8 cellular contexts compared by ENCODE assay signal in the genomic region with DNA sequence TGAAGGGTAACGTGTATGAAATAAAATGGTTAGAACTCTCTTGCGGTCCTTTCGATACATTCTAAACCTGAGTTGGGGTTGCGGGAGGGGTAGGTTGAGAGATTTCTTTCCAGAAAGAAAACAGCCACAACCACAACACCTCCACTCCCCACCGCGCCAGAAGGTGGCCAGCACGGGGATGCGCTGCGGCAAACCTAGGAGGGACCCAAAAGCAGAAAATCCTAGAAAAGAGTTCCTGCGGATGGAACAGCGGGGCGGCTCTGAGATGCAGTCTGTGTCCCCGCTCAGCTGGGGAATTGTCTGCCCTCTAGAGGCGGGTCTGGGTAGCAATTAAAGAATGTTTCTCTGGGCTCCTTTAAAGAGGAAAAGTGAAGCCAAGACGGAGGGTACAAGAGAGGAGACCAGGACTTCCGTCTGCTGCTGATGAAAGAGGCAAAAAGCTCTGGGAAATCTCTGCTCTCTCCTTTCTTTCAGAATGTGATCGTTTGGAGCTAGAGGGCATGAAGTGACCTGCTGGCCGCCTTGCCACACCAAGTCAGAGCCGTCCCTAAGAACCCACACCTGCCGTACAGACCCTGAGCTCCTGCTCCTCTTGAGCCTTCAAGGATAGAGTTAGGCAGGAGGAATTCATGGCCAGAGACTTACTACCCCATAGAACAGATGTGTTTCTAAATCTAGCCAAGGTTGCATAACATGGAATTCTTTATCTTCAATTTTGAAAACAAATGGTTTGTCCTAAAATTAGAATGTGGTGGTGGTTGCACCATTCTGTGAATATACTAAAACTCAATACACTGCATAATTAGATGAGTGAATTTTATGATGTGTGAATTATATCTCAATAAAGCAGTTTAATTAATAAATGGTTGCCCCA. TPM values are rescaled to one million over a fixed set of nuclear protein-coding genes. Genes with fewer than 3 reads are reported as not detected.
DNase-seq lines count a peak whose midpoint lies in the region; ATAC-seq, FAIRE-seq and TF ChIP-seq lines count a peak whose summit lies in the region.

No MANE protein-coding gene starts in this region.

- H3K9me3 ChIP-seq in endothelial cell of umbilical vein (replicated peaks; ENCODE audit: control insufficient read depth, insufficient read depth, low read length) = no peaks in the 10 kb centered on the region
- no peaks in the 10 kb centered on the region for H3K9me3 ChIP-seq in mucosa of rectum (ENCODE audit: control insufficient read depth in 2 of 2, low read length in 2 of 2)

- peak; percentile 24 for DNase-seq in 8988T
- peak; percentile 76 for DNase-seq in GM13976 (ENCODE audit: low spot score)
- DNase-seq in NCI-H69 (lab: John Stamatoyannopoulos, UW) = peak; percentile 72
- DNase-seq in activated CD4-positive, alpha-beta memory T cell treated with anti-CD3 and anti-CD28 coated beads, Interleukin-2, amount 10 ng/mL, durations not matched to agents 7 days and 5 days = peak; percentile 70
- DNase-seq in endothelial cell of umbilical vein (ENCODE audit: low read depth, low spot score) = peak; percentile 56

- H3K36me3 Mint-ChIP-seq in activated CD4-positive, alpha-beta memory T cell treated with anti-CD3 and anti-CD28 coated beads, Interleukin-2, amount 10 ng/mL, durations not matched to agents 7 days and 5 days (ENCODE audit: low read depth) = peaks cover 4% of the 10 kb centered on the region
- H3K36me3 Mint-ChIP-seq in stimulated activated memory B cell treated with anti-CD40 and anti-IgM and Interleukin-4, amounts not matched to agents 10 μg/mL and 1 μg/mL and 100 μg/mL, for 72 hours = no peaks in the 10 kb centered on the region

- peak overlapping the region; percentile 66 for H3K4me2 ChIP-seq in endothelial cell of umbilical vein (ENCODE audit: insufficient read depth, low read length)

- dilution Hi-C loops in endothelial cell of umbilical vein (cut with MboI; ENCODE audit: extremely low pct_ligation_motif_present, low sequenced_read_pairs) = no loop called here

- peak overlapping the region; percentile 70 for H2AFZ ChIP-seq in endothelial cell of umbilical vein (ENCODE audit: low read depth, low read length)

- no peak for TF ChIP-seq POLR2A in endothelial cell of umbilical vein (IDR thresholded peaks at IDR 0.05; ENCODE audit: low read depth, low read length)

- no TSS peak for BruUV-seq in endothelial cell of umbilical vein (replicated peaks; lab: Mats Ljungman, UMichigan)

- H3K27me3 ChIP-seq in endothelial cell of umbilical vein (ENCODE audit: control insufficient read depth in 2 of 2, insufficient read depth in 2 of 2, low read length in 2 of 2) (peaks cover 12 to 13% of the 10 kb centered on the region in 2 experiments), mucosa of rectum (ENCODE audit: control insufficient read depth in 2 of 2, insufficient read depth in 2 of 2, low read length in 2 of 2) (peaks cover 10 to 13% of the 10 kb centered on the region in 2 donors)

- H3K36me3 ChIP-seq in endothelial cell of umbilical vein (ENCODE audit: control insufficient read depth in 2 of 2, extremely low read depth in 1 of 2, insufficient read depth in 2 of 2, low read length in 2 of 2) (no peaks in the 10 kb centered on the region), mucosa of rectum (ENCODE audit: control insufficient read depth in 2 of 2, insufficient read depth in 2 of 2, low read length in 2 of 2) (no peaks in the 10 kb centered on the region)

- peak overlapping the region; percentile 5 for H3K27ac Mint-ChIP-seq in activated CD4-positive, alpha-beta memory T cell treated with anti-CD3 and anti-CD28 coated beads, Interleukin-2, amount 10 ng/mL, durations not matched to agents 7 days and 5 days
- H3K27ac Mint-ChIP-seq in stimulated activated memory B cell treated with anti-CD40 and anti-IgM and Interleukin-4, amounts not matched to agents 10 μg/mL and 1 μg/mL and 100 μg/mL, for 72 hours = peak overlapping the region; percentile 1

- peaks cover 6% of the 10 kb centered on the region for H3K27me3 Mint-ChIP-seq in activated CD4-positive, alpha-beta memory T cell treated with anti-CD3 and anti-CD28 coated beads, Interleukin-2, amount 10 ng/mL, durations not matched to agents 7 days and 5 days
- H3K27me3 Mint-ChIP-seq in stimulated activated memory B cell treated with anti-CD40 and anti-IgM and Interleukin-4, amounts not matched to agents 10 μg/mL and 1 μg/mL and 100 μg/mL, for 72 hours = peaks cover 48% of the 10 kb centered on the region

- H3K9ac ChIP-seq in endothelial cell of umbilical vein (replicated peaks; ENCODE audit: extremely low read depth, insufficient read depth, low read length) = no peak overlapping the region
- no peak overlapping the region for H3K9ac ChIP-seq in mucosa of rectum (ENCODE audit: low read depth in 1 of 2, low read length in 2 of 2)

- no peaks in the 10 kb centered on the region for H3K9me1 ChIP-seq in endothelial cell of umbilical vein (replicated peaks; ENCODE audit: control insufficient read depth, extremely low read depth, insufficient read depth, low read length)

- intact Hi-C loops in endothelial cell of umbilical vein (cut with micrococcal nuclease) = loop anchor here (1.0 to 2.0 kb wide), 3 partner anchors 46 to 212 kb away; a partner anchor contains a TSS

- H3K27ac ChIP-seq in endothelial cell of umbilical vein (ENCODE audit: insufficient read depth, low read depth, low read length) = no peak overlapping the region
- H3K27ac ChIP-seq in mucosa of rectum (ENCODE audit: low read depth in 2 of 2, low read length in 2 of 2) = no peak overlapping the region

- peaks cover 16% of the 10 kb centered on the region for H3K4me1 Mint-ChIP-seq in activated CD4-positive, alpha-beta memory T cell treated with anti-CD3 and anti-CD28 coated beads, Interleukin-2, amount 10 ng/mL, durations not matched to agents 7 days and 5 days
- peaks cover 41% of the 10 kb centered on the region for H3K4me1 Mint-ChIP-seq in stimulated activated memory B cell treated with anti-CD40 and anti-IgM and Interleukin-4, amounts not matched to agents 10 μg/mL and 1 μg/mL and 100 μg/mL, for 72 hours

- no peaks in the 10 kb centered on the region for H4K20me1 ChIP-seq in endothelial cell of umbilical vein (replicated peaks; ENCODE audit: control insufficient read depth, extremely low read depth, insufficient read depth, low read length)

- in situ Hi-C loops in GM13976 (cut with MboI; ENCODE audit: low sequenced_read_pairs, unreplicated experiment) = no loop called here

- H3K4me1 ChIP-seq in endothelial cell of umbilical vein (ENCODE audit: control insufficient read depth, extremely low read depth, insufficient read depth, low read length) = no peaks in the 10 kb centered on the region
- no peaks in the 10 kb centered on the region for H3K4me1 ChIP-seq in mucosa of rectum (ENCODE audit: control insufficient read depth in 2 of 2, insufficient read depth in 2 of 2, low read length in 2 of 2)

- peak; percentile 69 for FAIRE-seq in endothelial cell of umbilical vein (lab: Jason Lieb, UNC)

- CTCF ChIA-PET in activated CD4-positive, alpha-beta memory T cell treated with anti-CD3 and anti-CD28 coated beads, Interleukin-2, amount 10 ng/mL, durations not matched to agents 7 days and 5 days (lab: Charles Lee) = interaction anchor here (0.6 to 3.0 kb wide), 20 partner anchors 8 to 208 kb away, joined by 3 to 27 read pairs (median 4); a partner anchor contains a TSS
- CTCF ChIA-PET in endothelial cell of umbilical vein (lab: Charles Lee) = interaction anchor here (0.6 to 5.0 kb wide), 17 partner anchors 8 to 965 kb away, joined by 3 to 42 read pairs (median 4); a partner anchor contains a TSS

- ATAC-seq in HG03064 (IDR thresholded peaks at IDR 0.05; ENCODE audit: low read depth, unreplicated experiment) = peak; percentile 54
- ATAC-seq in stimulated activated memory B cell treated with anti-CD40 and anti-IgM and Interleukin-4, amounts not matched to agents 10 μg/mL and 1 μg/mL and 100 μg/mL, for 72 hours = peak; percentile 81

- TF ChIP-seq CTCF in GM13976 (IDR thresholded peaks at IDR 0.05; ENCODE audit: borderline replicate concordance, control extremely low read depth, extremely low read depth, insufficient read depth, missing control alignments) (peak; percentile 78), endothelial cell of umbilical vein (IDR thresholded peaks at IDR 0.05; ENCODE audit: extremely low read depth in 1 of 2, insufficient read depth in 1 of 2, low read depth in 1 of 2, low read length in 2 of 2) (peak; percentile 81 to 85)

- H3K4me3 Mint-ChIP-seq in activated CD4-positive, alpha-beta memory T cell treated with anti-CD3 and anti-CD28 coated beads, Interleukin-2, amount 10 ng/mL, durations not matched to agents 7 days and 5 days = peak overlapping the region; percentile 71
- peak overlapping the region; percentile 52 for H3K4me3 Mint-ChIP-seq in stimulated activated memory B cell treated with anti-CD40 and anti-IgM and Interleukin-4, amounts not matched to agents 10 μg/mL and 1 μg/mL and 100 μg/mL, for 72 hours

- POLR2A ChIA-PET in activated CD4-positive, alpha-beta memory T cell treated with anti-CD3 and anti-CD28 coated beads, Interleukin-2, amount 10 ng/mL, durations not matched to agents 7 days and 5 days (lab: Charles Lee) = interaction anchor here (0.9 to 1.9 kb wide), 3 partner anchors 47 to 114 kb away, joined by 3 to 5 read pairs (median 3); a partner anchor contains a TSS
- POLR2A ChIA-PET in endothelial cell of umbilical vein (lab: Charles Lee) = no interaction called here

- peak overlapping the region; percentile 34 to 65 (median 40) for H3K4me3 ChIP-seq in endothelial cell of umbilical vein (replicated peaks in 1 of 3; ENCODE audit: insufficient read depth in 1 of 3, low read depth in 1 of 3, low read length in 3 of 3)
- H3K4me3 ChIP-seq in mucosa of rectum (ENCODE audit: low read length in 2 of 2) = peak overlapping the region; percentile 32 to 45

- H3K9me3 Mint-ChIP-seq in activated CD4-positive, alpha-beta memory T cell treated with anti-CD3 and anti-CD28 coated beads, Interleukin-2, amount 10 ng/mL, durations not matched to agents 7 days and 5 days = no peaks in the 10 kb centered on the region
- no peaks in the 10 kb centered on the region for H3K9me3 Mint-ChIP-seq in stimulated activated memory B cell treated with anti-CD40 and anti-IgM and Interleukin-4, amounts not matched to agents 10 μg/mL and 1 μg/mL and 100 μg/mL, for 72 hours

- H3K79me2 ChIP-seq in endothelial cell of umbilical vein (ENCODE audit: control insufficient read depth, insufficient read depth, low read length) = no peaks in the 10 kb centered on the region

RNA-seq across cellular contexts. Expression of a gene that starts 46.5 kb away (rescaled TPM):
- total RNA-seq in activated CD4-positive, alpha-beta memory T cell treated with anti-CD3 and anti-CD28 coated beads, Interleukin-2, amount 10 ng/mL, durations not matched to agents 7 days and 5 days = 10 to 100 TPM; 39.7 to 44.7 TPM
- total RNA-seq in endothelial cell of umbilical vein = 34.2 and 42.7 TPM in 2 replicates
- polyA plus RNA-seq in endothelial cell of umbilical vein = 15.7 and 22.2 TPM in 2 replicates
- 23.1 and 24.0 TPM in 2 replicates for polyA plus RNA-seq in endothelial cell of umbilical vein (2011; cell fraction: cytosol; rRNA removed)
- polyA plus RNA-seq in endothelial cell of umbilical vein (2011; cell fraction: nucleus; rRNA removed) = 8.5 and 9.3 TPM in 2 replicates
- 39.8 and 49.0 TPM in 2 replicates for polyA plus RNA-seq in endothelial cell of umbilical vein (2012)
- 7.2 and 7.9 TPM in 2 replicates for polyA minus RNA-seq in endothelial cell of umbilical vein
- 33.0 TPM for polyA minus RNA-seq in endothelial cell of umbilical vein (2011; cell fraction: cytosol; rRNA and poly(A)+ RNA removed)
- 3.3 and 5.6 TPM in 2 replicates for polyA minus RNA-seq in endothelial cell of umbilical vein (2011; cell fraction: nucleus; rRNA and poly(A)+ RNA removed)

Comparison
In these comparisons a context has a peak if more than half of its experiments do, and no peak if none do; other contexts are left out.
1. DNase-seq: peak in every context shown above with its lines; median percentile 76 in GM13976; 72 in NCI-H69; 70 in activated CD4-positive, alpha-beta memory T cell treated with anti-CD3 and anti-CD28 coated beads, Interleukin-2, amount 10 ng/mL, durations not matched to agents 7 days and 5 days; 56 in endothelial cell of umbilical vein; 24 in 8988T.